ENCODE assay signal across 14 cellular contexts in genomic region chr3:177263615-177264365, GRCh38.
DNase-seq lines count a peak whose midpoint lies in the region; ATAC-seq, FAIRE-seq and TF ChIP-seq lines count a peak whose summit lies in the region.
"Had no signal": no experiment of that assay in that cellular context is flagged by ENCODE, and none has a peak within 500 bp of the region (broad histone marks: within the 10 kb centered on the region; RNA-seq: fewer than 3 reads in every experiment).

No MANE protein-coding gene starts in this region.

- peak overlapping the region in 2 of 6 donors; percentile 10 to 31 for H3K27ac Mint-ChIP-seq in immature natural killer cell
- H3K27ac Mint-ChIP-seq: T-helper 1 cell treated with Interleukin-12 subunit alpha and Interleukin-12 subunit beta and Interleukin-4 antibody, amounts not matched to agents 30 μg/mL and 1 μg/mL, for 36 hours had no signal

- H3K4me3 ChIP-seq in DND-41 (ENCODE audit: low read depth in 1 of 2, low read length in 2 of 2) (no peak overlapping the region), OCI-LY3 (ENCODE audit: low read length) (no peak overlapping the region)
- H3K4me3 ChIP-seq: lung had no signal

- no peak for FAIRE-seq in urothelium cell line (lab: Jason Lieb, UNC)

- H3K4me1 Mint-ChIP-seq in immature natural killer cell: no peaks in the 10 kb centered on the region

- no peak for DNase-seq in DND-41
- DNase-seq in left lobe of liver (ENCODE audit: low spot score): peak; percentile 1
- no peak for DNase-seq in NCI-H1930 (lab: John Stamatoyannopoulos, UW)
- DNase-seq in immature natural killer cell: no peak
- DNase-seq in SW 1271 (lab: John Stamatoyannopoulos, UW): no peak
- no peak for DNase-seq in urothelium cell line (ENCODE audit: low spot score)
- DNase-seq: activated effector memory CD4-positive, alpha-beta T cell treated with anti-CD3 and anti-CD28 coated beads, Interleukin-2, amount 50 U/mL, for 16 hours; Calu3; NCI-H2029; stimulated activated CD4-positive, alpha-beta T cell treated with anti-CD3 and anti-CD28 coated beads, Interleukin-15, amount 100 ng/mL, for 24 hours had no signal

- H3K79me2 ChIP-seq in DND-41 (ENCODE audit: insufficient read depth, low read length) (no peaks in the 10 kb centered on the region), OCI-LY3 (ENCODE audit: low read length) (no peaks in the 10 kb centered on the region)

- no peak overlapping the region for H3K4me3 Mint-ChIP-seq in immature natural killer cell
- H3K4me3 Mint-ChIP-seq: T-helper 1 cell treated with Interleukin-12 subunit alpha and Interleukin-12 subunit beta and Interleukin-4 antibody, amounts not matched to agents 30 μg/mL and 1 μg/mL, for 36 hours had no signal

- H3K36me3 Mint-ChIP-seq in immature natural killer cell: no peaks in the 10 kb centered on the region

- H3K27me3 ChIP-seq in DND-41 (ENCODE audit: insufficient read depth, low read length, poor library complexity) (no peaks in the 10 kb centered on the region), OCI-LY3 (ENCODE audit: low read depth, low read length) (no peaks in the 10 kb centered on the region)

- no peaks in the 10 kb centered on the region for H3K9me3 Mint-ChIP-seq in immature natural killer cell
- H3K9me3 Mint-ChIP-seq: T-helper 1 cell treated with Interleukin-12 subunit alpha and Interleukin-12 subunit beta and Interleukin-4 antibody, amounts not matched to agents 30 μg/mL and 1 μg/mL, for 36 hours had no signal

- ATAC-seq in DND-41 (ENCODE audit: insufficient read depth, low read depth): peak; percentile 44; the same call in 1 of the 3 replicates
- ATAC-seq in GM21423 (IDR thresholded peaks at IDR 0.05; ENCODE audit: unreplicated experiment): peak; percentile 65
- no peak for ATAC-seq in left lobe of liver

- H3K4me2 ChIP-seq in DND-41 (ENCODE audit: insufficient read depth, low read length) (no peak overlapping the region), OCI-LY3 (ENCODE audit: low read length) (peak overlapping the region; percentile 17; the same call in 1 of the 2 replicates)

- H3K27ac ChIP-seq in DND-41 (ENCODE audit: low read length) (no peak overlapping the region), OCI-LY3 (ENCODE audit: low read length) (peak overlapping the region; percentile 24)

- H3K9me3 ChIP-seq in DND-41 (ENCODE audit: insufficient read depth, low read length, severe bottlenecking) (no peaks in the 10 kb centered on the region), OCI-LY3 (ENCODE audit: insufficient read depth, low read length) (no peaks in the 10 kb centered on the region)

- no peaks in the 10 kb centered on the region for H3K4me1 ChIP-seq in DND-41 (ENCODE audit: insufficient read depth, low read length)
- peaks cover 21% of the 10 kb centered on the region for H3K4me1 ChIP-seq in OCI-LY3 (ENCODE audit: low read length)

- no peaks in the 10 kb centered on the region for H4K20me1 ChIP-seq in DND-41 (ENCODE audit: insufficient read depth, low read length)
- no peaks in the 10 kb centered on the region for H4K20me1 ChIP-seq in OCI-LY3 (ENCODE audit: insufficient read depth, low read length)

- no peaks in the 10 kb centered on the region for H3K36me3 ChIP-seq in DND-41 (ENCODE audit: insufficient read depth, low read length)
- H3K36me3 ChIP-seq in OCI-LY3 (replicated peaks; ENCODE audit: low read depth, low read length): no peaks in the 10 kb centered on the region

- peaks cover 0 to 2% (median 0%) of the 10 kb centered on the region in 3 donors for H3K27me3 Mint-ChIP-seq in immature natural killer cell (ENCODE audit: low read depth in 3 of 3)

- H3K9ac ChIP-seq in DND-41 (ENCODE audit: low read depth, low read length) (no peak overlapping the region), OCI-LY3 (ENCODE audit: low read length) (no peak overlapping the region)

- H2AFZ ChIP-seq in DND-41 (ENCODE audit: low read depth, low read length): no peak overlapping the region
- peak overlapping the region; percentile 42; the same call in 1 of the 2 replicates for H2AFZ ChIP-seq in OCI-LY3 (ENCODE audit: low read depth, low read length)

- TF ChIP-seq CTCF in DND-41 (IDR thresholded peaks at IDR 0.05; ENCODE audit: borderline replicate concordance, extremely low read depth, low read length, poor library complexity, severe bottlenecking) (no peak), OCI-LY3 (IDR thresholded peaks at IDR 0.05; ENCODE audit: low read depth, low read length) (no peak)
